In the genomic region with DNA sequence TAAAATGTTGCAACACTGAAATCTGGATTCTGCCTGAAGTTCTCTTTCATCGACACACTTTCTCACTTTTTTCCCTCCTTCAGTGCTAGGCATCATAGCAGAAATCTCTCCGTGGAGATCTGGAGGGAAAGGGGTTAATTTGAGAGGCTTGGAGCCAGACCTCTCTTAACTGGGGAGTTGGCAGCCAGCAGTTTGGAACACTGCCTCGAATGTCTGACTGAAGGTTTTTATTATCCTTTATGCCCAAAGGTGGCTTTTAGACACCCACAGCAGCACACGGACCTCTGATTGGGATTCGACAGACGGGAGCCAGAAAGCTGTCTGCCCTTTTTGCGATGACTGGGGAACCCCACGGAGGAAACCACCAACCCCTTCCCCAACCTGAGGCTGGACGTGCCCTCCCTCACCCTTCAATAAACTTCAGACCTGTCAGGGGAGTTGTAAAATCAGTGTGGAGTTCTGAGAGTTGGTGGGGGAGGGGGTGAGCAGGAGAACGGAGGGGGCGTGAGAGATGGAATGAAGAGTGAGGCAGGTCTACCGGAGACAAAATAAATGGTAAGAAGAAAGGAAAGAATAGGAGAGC, we compare ENCODE assay signal across 17 cellular contexts.
A peak's percentile ranks its signal among the peaks of the same experiment; 100 is the strongest.
DNase-seq lines count a peak whose midpoint lies in the region; ATAC-seq and TF ChIP-seq lines count a peak whose summit lies in the region.
"Had no signal": no experiment of that assay in that cellular context is flagged by ENCODE, and none has a peak within 500 bp of the region (broad histone marks: within the 10 kb centered on the region; RNA-seq: fewer than 3 reads in every experiment).

No MANE protein-coding gene starts in this region.

- H3K27me3 ChIP-seq in ACC112 (ENCODE audit: insufficient read depth, low read length) (no peaks in the 10 kb centered on the region), mesendoderm (ENCODE audit: insufficient read depth, low read length, poor library complexity) (no peaks in the 10 kb centered on the region), gastroesophageal sphincter (peaks cover 4% of the 10 kb centered on the region)
- H3K27me3 ChIP-seq: neutrophil had no signal

- H3K4me3 ChIP-seq in ACC112 (ENCODE audit: low read depth, low read length) (peak overlapping the region; percentile 60), choroid plexus epithelial cell (ENCODE audit: low read depth, low read length) (no peak overlapping the region), mesendoderm (ENCODE audit: low read length) (no peak overlapping the region), gastroesophageal sphincter (no peak overlapping the region)
- H3K4me3 ChIP-seq: lung had no signal

- H3K79me2 ChIP-seq in ACC112 (ENCODE audit: control insufficient read depth, insufficient read depth, low read length, unreplicated experiment) (no peaks in the 10 kb centered on the region), mesendoderm (ENCODE audit: control insufficient read depth, insufficient read depth, low read length) (no peaks in the 10 kb centered on the region)

- DNase-seq in HuH-7 (ENCODE audit: low spot score) (peak; percentile 11), choroid plexus epithelial cell (ENCODE audit: low read depth) (peak; percentile 11), mesendoderm (peak; percentile 9), NCI-H82 (lab: John Stamatoyannopoulos, UW) (no peak), DMS114 treated with DMSO at 0.1 percent for 48 hours (lab: John Stamatoyannopoulos, UW; ENCODE audit: unreplicated experiment) (no peak)
- DNase-seq: activated CD4-positive, alpha-beta T cell treated with anti-CD3 and anti-CD28 coated beads, Interleukin-2, amount 10 ng/mL, durations not matched to agents 24 days and 14 days; AML-193; GOT3; KBM-7; T-helper 9 cell had no signal

- no peak for TF ChIP-seq POLR2A in gastroesophageal sphincter (IDR thresholded peaks at IDR 0.05)

- H3K27ac ChIP-seq in ACC112 (ENCODE audit: low read depth, low read length) (no peak overlapping the region), mesendoderm (ENCODE audit: low read depth, low read length) (no peak overlapping the region), gastroesophageal sphincter (no peak overlapping the region)
- H3K27ac ChIP-seq: neutrophil had no signal

- no peak overlapping the region for H3K4ac ChIP-seq in mesendoderm (ENCODE audit: low read depth, low read length)

- ATAC-seq in gastroesophageal sphincter: no peak
- no peak for ATAC-seq in GM18858 (IDR thresholded peaks at IDR 0.05; ENCODE audit: unreplicated experiment)
- ATAC-seq: Right ventricle myocardium inferior; stimulated activated memory B cell treated with anti-CD40 and anti-IgM and Interleukin-4, amounts not matched to agents 10 μg/mL and 1 μg/mL and 100 μg/mL, for 72 hours had no signal

- peak overlapping the region; percentile 18 for H3K9ac ChIP-seq in mesendoderm (ENCODE audit: low read length)

- peak overlapping the region; percentile 18 for H3K56ac ChIP-seq in mesendoderm (ENCODE audit: low read length)

- H3K4me1 ChIP-seq in ACC112 (ENCODE audit: control insufficient read depth, insufficient read depth, low read length, unreplicated experiment) (no peaks in the 10 kb centered on the region), mesendoderm (ENCODE audit: control insufficient read depth, low read depth, low read length) (no peaks in the 10 kb centered on the region), gastroesophageal sphincter (no peaks in the 10 kb centered on the region)

- no peaks in the 10 kb centered on the region for H3K9me3 ChIP-seq in gastroesophageal sphincter
- H3K9me3 ChIP-seq: neutrophil had no signal

- H3K18ac ChIP-seq in mesendoderm (ENCODE audit: low read length): no peak overlapping the region

- no peak overlapping the region for H2AK5ac ChIP-seq in mesendoderm (ENCODE audit: low read length)

- peak overlapping the region; percentile 94 for H2AFZ ChIP-seq in ACC112 (ENCODE audit: low read length, unreplicated experiment)

- no peaks in the 10 kb centered on the region for H3K79me1 ChIP-seq in mesendoderm (ENCODE audit: low read length)

- H2BK15ac ChIP-seq in mesendoderm (replicated peaks; ENCODE audit: low read depth): no peak overlapping the region

- H4K8ac ChIP-seq in mesendoderm (ENCODE audit: low read depth, low read length): no peak overlapping the region

- no peaks in the 10 kb centered on the region for H3K36me3 ChIP-seq in ACC112 (ENCODE audit: insufficient read depth, low read length)
- no peaks in the 10 kb centered on the region for H3K36me3 ChIP-seq in mesendoderm (ENCODE audit: control insufficient read depth, insufficient read depth, low read length)
- H3K36me3 ChIP-seq in gastroesophageal sphincter: no peaks in the 10 kb centered on the region
- H3K36me3 ChIP-seq: neutrophil had no signal

- TF ChIP-seq EP300 in gastroesophageal sphincter (IDR thresholded peaks at IDR 0.05): no peak

- H2BK120ac ChIP-seq in mesendoderm (ENCODE audit: low read depth, low read length): no peak overlapping the region

- TF ChIP-seq CTCF in choroid plexus epithelial cell (conservative IDR thresholded peaks at IDR 0.05; ENCODE audit: low read depth, low read length) (no peak), gastroesophageal sphincter (IDR thresholded peaks at IDR 0.05) (no peak)

- WGBS in mesendoderm (ENCODE audit: extremely low coverage, insufficient coverage, low lambda C conversion rate): no CpG with 5 or more reads among the region's 12 CpGs
- 6 to 17% methylated on average over 9 to 12 of the region's 12 CpGs for WGBS in gastroesophageal sphincter (ENCODE audit: low coverage in 1 of 2), 2 donors

- no peak overlapping the region for H4K5ac ChIP-seq in mesendoderm (ENCODE audit: low read length)

- peak overlapping the region; percentile 19 for H3K4me2 ChIP-seq in mesendoderm (ENCODE audit: low read length)

- no peak overlapping the region for H3K23ac ChIP-seq in mesendoderm (ENCODE audit: low read length)

- H2BK5ac ChIP-seq in mesendoderm (ENCODE audit: low read length): no peak overlapping the region

Comparison
In these comparisons a context has a peak if more than half of its experiments do, and no peak if none do; other contexts are left out.
1. DNase-seq: peak in HuH-7 (single experiment), choroid plexus epithelial cell (single experiment) and mesendoderm (single experiment); none in NCI-H82 (single experiment) and DMS114 treated with DMSO at 0.1 percent for 48 hours (single experiment).